ENCODE assay signal across 8 cellular contexts in the genomic region with DNA sequence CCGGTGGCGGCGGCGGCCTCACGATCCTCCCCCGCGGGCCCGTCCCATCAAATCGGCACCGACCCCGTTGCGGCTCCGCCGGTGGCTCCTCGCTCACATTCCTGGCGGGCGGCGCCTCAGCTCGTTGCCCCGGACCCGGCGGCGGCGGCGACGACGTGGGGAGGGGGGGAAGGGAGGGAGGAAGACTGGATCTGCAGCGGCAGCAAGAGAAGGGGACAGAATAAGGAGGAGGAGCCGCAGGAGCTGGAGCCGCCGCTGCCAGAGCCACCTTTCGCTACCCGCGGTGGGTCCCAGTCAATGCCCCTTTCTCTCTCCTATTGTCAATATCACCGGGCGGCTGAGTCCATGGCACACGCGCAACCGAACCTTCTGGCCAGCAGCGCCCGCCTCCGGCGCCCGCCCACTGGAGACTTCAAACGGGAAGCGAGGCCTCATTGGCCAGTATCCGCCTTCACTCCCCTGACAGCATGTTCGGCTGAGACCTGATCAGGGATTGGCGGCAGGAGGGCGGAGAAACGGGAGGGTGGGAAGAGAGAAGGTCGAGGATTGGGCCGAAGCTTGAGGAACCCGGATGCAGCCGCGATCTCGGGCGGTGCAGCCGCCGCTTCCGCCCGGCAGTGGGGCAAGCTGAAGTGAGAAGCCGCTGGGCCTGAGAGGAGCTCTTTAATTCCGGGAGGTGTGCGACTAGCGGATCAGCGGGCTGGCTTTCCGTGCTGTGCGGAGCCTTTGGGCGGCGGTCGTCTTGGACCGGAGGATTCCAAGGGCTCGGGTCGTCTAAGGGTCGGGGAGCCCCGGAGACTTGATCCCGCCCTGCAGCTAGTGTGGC. TPM values are rescaled to one million over a fixed set of nuclear protein-coding genes. Genes with fewer than 3 reads are reported as not detected.
A peak's percentile ranks its signal among the peaks of the same experiment; 100 is the strongest.
DNase-seq lines count a peak whose midpoint lies in the region; ATAC-seq, FAIRE-seq and TF ChIP-seq lines count a peak whose summit lies in the region.

TSS of gene PPP2R5E (minus strand) at position 378 of the 826 bp plus-strand sequence. CDS start 3,692 bp downstream, outside the sequence.

- H3K4me3 ChIP-seq in GM12865 (ENCODE audit: low read depth, low read length) (peak within 1 kb of the TSS; percentile 97), pancreas (peak within 1 kb of the TSS; percentile 91 to 98 (median 96)), tibial artery (peak within 1 kb of the TSS; percentile 88 to 89)

- H3K36me3 Mint-ChIP-seq in activated naive CD8-positive, alpha-beta T cell treated with anti-CD3 and anti-CD28 coated beads, Interleukin-2, amount 50 U/mL, for 24 hours (ENCODE audit: low read depth) = peaks cover 18% of the 10 kb centered on the region

- intact Hi-C loops in Right ventricle myocardium superior (cut with DNase I) (loop anchor here (5.0 kb wide), 1 partner anchor 99 kb away; the partner anchor contains the start of gene WDR89), pancreas (cut with DNase I) (loop anchor here in 1 of 3 donors (10.0 kb wide), 1 partner anchor 158 kb away; no protein-coding TSS in a partner anchor), tibial artery (cut with DNase I; ENCODE audit: low total_unique reads) (loop anchor here (5.0 to 10.0 kb wide), 2 partner anchors 48 to 99 kb away; partner anchors contain the start of gene WDR89)

- peaks cover 2% of the 10 kb centered on the region for H3K27me3 Mint-ChIP-seq in activated naive CD8-positive, alpha-beta T cell treated with anti-CD3 and anti-CD28 coated beads, Interleukin-2, amount 50 U/mL, for 24 hours

- peak within 1 kb of the TSS; percentile 80 to 94 (median 88) for H3K27ac ChIP-seq in pancreas
- H3K27ac ChIP-seq in tibial artery = peak within 1 kb of the TSS; percentile 90 to 93

- peak; percentile 92 for FAIRE-seq in pancreas (lab: Jason Lieb, UNC)

- H3K4me1 Mint-ChIP-seq in activated naive CD8-positive, alpha-beta T cell treated with anti-CD3 and anti-CD28 coated beads, Interleukin-2, amount 50 U/mL, for 24 hours = peaks cover 27% of the 10 kb centered on the region

- 0% methylated on average over 46 to 78 of the region's 78 CpGs for WGBS in pancreas, 2 donors

- H3K27ac Mint-ChIP-seq in activated naive CD8-positive, alpha-beta T cell treated with anti-CD3 and anti-CD28 coated beads, Interleukin-2, amount 50 U/mL, for 24 hours = peak within 1 kb of the TSS; percentile 88

- TF ChIP-seq CTCF in GM12865 (IDR thresholded peaks at IDR 0.05; ENCODE audit: insufficient read depth, low read depth, low read length, missing control alignments) (no peak), pancreas (IDR thresholded peaks at IDR 0.05) (no peak), tibial artery (IDR thresholded peaks at IDR 0.05) (peak in 1 of 2 experiments; percentile 24)

- H3K9me3 Mint-ChIP-seq in activated naive CD8-positive, alpha-beta T cell treated with anti-CD3 and anti-CD28 coated beads, Interleukin-2, amount 50 U/mL, for 24 hours = no peaks in the 10 kb centered on the region

- H3K4me1 ChIP-seq in pancreas (peaks cover 0 to 11% (median 0%) of the 10 kb centered on the region in 3 donors), tibial artery (peaks cover 0 to 30% (median 7%) of the 10 kb centered on the region in 4 donors)

- peak within 1 kb of the TSS; percentile 94 for H3K4me3 Mint-ChIP-seq in activated naive CD8-positive, alpha-beta T cell treated with anti-CD3 and anti-CD28 coated beads, Interleukin-2, amount 50 U/mL, for 24 hours

- ATAC-seq in HG02763 (IDR thresholded peaks at IDR 0.05; ENCODE audit: unreplicated experiment) = peak; percentile 95
- peak; percentile 98 for ATAC-seq in activated naive CD8-positive, alpha-beta T cell treated with anti-CD3 and anti-CD28 coated beads, Interleukin-2, amount 50 U/mL, for 24 hours
- ATAC-seq in Right ventricle myocardium superior (ENCODE audit: poor library complexity) = peak; percentile 99
- peak; percentile 96 to 98 (median 98) for ATAC-seq in pancreas

- H3K27me3 ChIP-seq in pancreas (no peaks in the 10 kb centered on the region), tibial artery (no peaks in the 10 kb centered on the region)

- H3K9me3 ChIP-seq in pancreas (no peaks in the 10 kb centered on the region), tibial artery (no peaks in the 10 kb centered on the region)

- DNase-seq in GM12865 (ENCODE audit: low read depth) = peak; percentile 99
- peak; percentile 86 for DNase-seq in NCI-H1417 treated with DMSO at 0.1 percent for 48 hours (lab: John Stamatoyannopoulos, UW)
- peak; percentile 98 for DNase-seq in SW480 (ENCODE audit: low spot score)
- DNase-seq in activated naive CD8-positive, alpha-beta T cell treated with anti-CD3 and anti-CD28 coated beads, Interleukin-2, amount 50 U/mL, for 24 hours = peak; percentile 95
- DNase-seq in Right ventricle myocardium superior = peak; percentile 98
- DNase-seq in pancreas = peak; percentile 93 to 99 (median 98)
- peak; percentile 99 for DNase-seq in tibial artery

- H3K36me3 ChIP-seq in pancreas (peaks cover 0 to 7% (median 0%) of the 10 kb centered on the region in 3 donors), tibial artery (peaks cover 10 to 17% (median 16%) of the 10 kb centered on the region in 3 donors)

RNA-seq across cellular contexts. Expression of gene PPP2R5E, which starts in this region (rescaled TPM):
- total RNA-seq in Right ventricle myocardium superior (32.9 TPM), pancreas (10 to 100 TPM; 11.7 to 25.6 (median 16.2) TPM)
- polyA plus RNA-seq in pancreas = 1 to 10 TPM; 3.6 to 5.5 TPM

Comparison
In these comparisons a context has a peak if more than half of its experiments do, and no peak if none do; other contexts are left out.
1. Peak in every context shown above with its lines: DNase-seq, ATAC-seq, H3K4me3 ChIP-seq and H3K27ac ChIP-seq.